In the genomic region with DNA sequence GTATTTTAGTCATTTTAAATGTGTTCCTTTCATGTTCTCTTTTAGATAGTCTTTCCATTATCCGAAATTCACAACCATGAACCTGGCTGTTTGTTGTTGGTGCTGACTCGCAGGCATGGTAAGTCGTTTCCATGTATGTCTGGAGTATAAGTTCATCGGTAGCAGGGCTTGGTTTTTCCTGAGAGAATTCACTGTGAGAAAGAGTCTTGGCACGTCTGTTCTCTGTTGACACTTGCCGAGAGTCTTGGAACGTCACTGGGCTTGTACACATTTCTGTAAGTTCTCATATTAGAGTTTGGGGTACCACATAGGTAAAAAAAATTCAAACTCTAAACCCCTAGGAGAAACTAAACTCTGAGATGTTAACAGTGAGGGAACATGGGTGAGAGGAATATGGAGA, we compare ENCODE assay signal across 1 cellular context.
TF ChIP-seq lines count a peak whose summit lies in the region.

No MANE protein-coding gene starts in this region.

TF ChIP-seq in HCT116, 20 proteins besides CTCF, POLR2A, EP300 and RAD21:
- TF ChIP-seq CBX3 (IDR thresholded peaks at IDR 0.05; ENCODE audit: low read depth): no peak
- TF ChIP-seq SRF (IDR thresholded peaks at IDR 0.05; ENCODE audit: low read depth): no peak
- no peak for TF ChIP-seq CEBPB (IDR thresholded peaks at IDR 0.05; ENCODE audit: low read depth)
- no peak for TF ChIP-seq SP1 (IDR thresholded peaks at IDR 0.05; ENCODE audit: low read depth)
- no peak for TF ChIP-seq ELF1 (IDR thresholded peaks at IDR 0.05; ENCODE audit: borderline replicate concordance, low read depth)
- TF ChIP-seq SIN3A (IDR thresholded peaks at IDR 0.05; ENCODE audit: low read depth): no peak
- no peak; the same call in 1 of the 2 replicates for TF ChIP-seq JUND (IDR thresholded peaks at IDR 0.05)
- TF ChIP-seq FOSL1 (IDR thresholded peaks at IDR 0.05; ENCODE audit: low read depth): no peak
- TF ChIP-seq YY1 (IDR thresholded peaks at IDR 0.05; ENCODE audit: extremely low read depth, insufficient replicate concordance, low read depth, low read length): no peak
- TF ChIP-seq EZH2 (IDR thresholded peaks at IDR 0.05): no peak
- TF ChIP-seq TCF7L2 (IDR thresholded peaks at IDR 0.05; ENCODE audit: borderline replicate concordance, extremely low read depth, insufficient read depth, insufficient read length): no peak
- TF ChIP-seq ZFX (IDR thresholded peaks at IDR 0.05): no peak
- TF ChIP-seq, protein P1, sequence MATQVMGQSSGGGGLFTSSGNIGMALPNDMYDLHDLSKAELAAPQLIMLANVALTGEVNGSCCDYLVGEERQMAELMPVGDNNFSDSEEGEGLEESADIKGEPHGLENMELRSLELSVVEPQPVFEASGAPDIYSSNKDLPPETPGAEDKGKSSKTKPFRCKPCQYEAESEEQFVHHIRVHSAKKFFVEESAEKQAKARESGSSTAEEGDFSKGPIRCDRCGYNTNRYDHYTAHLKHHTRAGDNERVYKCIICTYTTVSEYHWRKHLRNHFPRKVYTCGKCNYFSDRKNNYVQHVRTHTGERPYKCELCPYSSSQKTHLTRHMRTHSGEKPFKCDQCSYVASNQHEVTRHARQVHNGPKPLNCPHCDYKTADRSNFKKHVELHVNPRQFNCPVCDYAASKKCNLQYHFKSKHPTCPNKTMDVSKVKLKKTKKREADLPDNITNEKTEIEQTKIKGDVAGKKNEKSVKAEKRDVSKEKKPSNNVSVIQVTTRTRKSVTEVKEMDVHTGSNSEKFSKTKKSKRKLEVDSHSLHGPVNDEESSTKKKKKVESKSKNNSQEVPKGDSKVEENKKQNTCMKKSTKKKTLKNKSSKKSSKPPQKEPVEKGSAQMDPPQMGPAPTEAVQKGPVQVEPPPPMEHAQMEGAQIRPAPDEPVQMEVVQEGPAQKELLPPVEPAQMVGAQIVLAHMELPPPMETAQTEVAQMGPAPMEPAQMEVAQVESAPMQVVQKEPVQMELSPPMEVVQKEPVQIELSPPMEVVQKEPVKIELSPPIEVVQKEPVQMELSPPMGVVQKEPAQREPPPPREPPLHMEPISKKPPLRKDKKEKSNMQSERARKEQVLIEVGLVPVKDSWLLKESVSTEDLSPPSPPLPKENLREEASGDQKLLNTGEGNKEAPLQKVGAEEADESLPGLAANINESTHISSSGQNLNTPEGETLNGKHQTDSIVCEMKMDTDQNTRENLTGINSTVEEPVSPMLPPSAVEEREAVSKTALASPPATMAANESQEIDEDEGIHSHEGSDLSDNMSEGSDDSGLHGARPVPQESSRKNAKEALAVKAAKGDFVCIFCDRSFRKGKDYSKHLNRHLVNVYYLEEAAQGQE (IDR thresholded peaks at IDR 0.05; ENCODE audit: low read depth): no peak
- no peak for TF ChIP-seq EZH2phosphoT487 (IDR thresholded peaks at IDR 0.05; ENCODE audit: borderline replicate concordance)
- TF ChIP-seq POLR2AphosphoS5 (IDR thresholded peaks at IDR 0.05; ENCODE audit: low read depth, low read length): no peak
- no peak for TF ChIP-seq EGR1 (IDR thresholded peaks at IDR 0.05; ENCODE audit: low read depth)
- TF ChIP-seq, protein P2, sequence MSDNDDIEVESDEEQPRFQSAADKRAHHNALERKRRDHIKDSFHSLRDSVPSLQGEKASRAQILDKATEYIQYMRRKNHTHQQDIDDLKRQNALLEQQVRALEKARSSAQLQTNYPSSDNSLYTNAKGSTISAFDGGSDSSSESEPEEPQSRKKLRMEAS (IDR thresholded peaks at IDR 0.05): no peak
